Comparison of ENCODE assay signal across 1 cellular context in genomic region chr1:6785721-6786505, GRCh38.
TF ChIP-seq lines count a peak whose summit lies in the region.

No MANE protein-coding gene starts in this region.

TF ChIP-seq in GM12878, 131 proteins besides CTCF, POLR2A, EP300 and RAD21 (continued from another document):
- TF ChIP-seq, protein P1, sequence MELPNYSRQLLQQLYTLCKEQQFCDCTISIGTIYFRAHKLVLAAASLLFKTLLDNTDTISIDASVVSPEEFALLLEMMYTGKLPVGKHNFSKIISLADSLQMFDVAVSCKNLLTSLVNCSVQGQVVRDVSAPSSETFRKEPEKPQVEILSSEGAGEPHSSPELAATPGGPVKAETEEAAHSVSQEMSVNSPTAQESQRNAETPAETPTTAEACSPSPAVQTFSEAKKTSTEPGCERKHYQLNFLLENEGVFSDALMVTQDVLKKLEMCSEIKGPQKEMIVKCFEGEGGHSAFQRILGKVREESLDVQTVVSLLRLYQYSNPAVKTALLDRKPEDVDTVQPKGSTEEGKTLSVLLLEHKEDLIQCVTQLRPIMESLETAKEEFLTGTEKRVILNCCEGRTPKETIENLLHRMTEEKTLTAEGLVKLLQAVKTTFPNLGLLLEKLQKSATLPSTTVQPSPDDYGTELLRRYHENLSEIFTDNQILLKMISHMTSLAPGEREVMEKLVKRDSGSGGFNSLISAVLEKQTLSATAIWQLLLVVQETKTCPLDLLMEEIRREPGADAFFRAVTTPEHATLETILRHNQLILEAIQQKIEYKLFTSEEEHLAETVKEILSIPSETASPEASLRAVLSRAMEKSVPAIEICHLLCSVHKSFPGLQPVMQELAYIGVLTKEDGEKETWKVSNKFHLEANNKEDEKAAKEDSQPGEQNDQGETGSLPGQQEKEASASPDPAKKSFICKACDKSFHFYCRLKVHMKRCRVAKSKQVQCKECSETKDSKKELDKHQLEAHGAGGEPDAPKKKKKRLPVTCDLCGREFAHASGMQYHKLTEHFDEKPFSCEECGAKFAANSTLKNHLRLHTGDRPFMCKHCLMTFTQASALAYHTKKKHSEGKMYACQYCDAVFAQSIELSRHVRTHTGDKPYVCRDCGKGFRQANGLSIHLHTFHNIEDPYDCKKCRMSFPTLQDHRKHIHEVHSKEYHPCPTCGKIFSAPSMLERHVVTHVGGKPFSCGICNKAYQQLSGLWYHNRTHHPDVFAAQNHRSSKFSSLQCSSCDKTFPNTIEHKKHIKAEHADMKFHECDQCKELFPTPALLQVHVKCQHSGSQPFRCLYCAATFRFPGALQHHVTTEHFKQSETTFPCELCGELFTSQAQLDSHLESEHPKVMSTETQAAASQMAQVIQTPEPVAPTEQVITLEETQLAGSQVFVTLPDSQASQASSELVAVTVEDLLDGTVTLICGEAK (IDR thresholded peaks at IDR 0.05; ENCODE audit: borderline replicate concordance) = no peak
- TF ChIP-seq SIX5 (IDR thresholded peaks at IDR 0.05; ENCODE audit: low read depth, low read length, severe bottlenecking) = no peak
- TF ChIP-seq, protein P2, sequence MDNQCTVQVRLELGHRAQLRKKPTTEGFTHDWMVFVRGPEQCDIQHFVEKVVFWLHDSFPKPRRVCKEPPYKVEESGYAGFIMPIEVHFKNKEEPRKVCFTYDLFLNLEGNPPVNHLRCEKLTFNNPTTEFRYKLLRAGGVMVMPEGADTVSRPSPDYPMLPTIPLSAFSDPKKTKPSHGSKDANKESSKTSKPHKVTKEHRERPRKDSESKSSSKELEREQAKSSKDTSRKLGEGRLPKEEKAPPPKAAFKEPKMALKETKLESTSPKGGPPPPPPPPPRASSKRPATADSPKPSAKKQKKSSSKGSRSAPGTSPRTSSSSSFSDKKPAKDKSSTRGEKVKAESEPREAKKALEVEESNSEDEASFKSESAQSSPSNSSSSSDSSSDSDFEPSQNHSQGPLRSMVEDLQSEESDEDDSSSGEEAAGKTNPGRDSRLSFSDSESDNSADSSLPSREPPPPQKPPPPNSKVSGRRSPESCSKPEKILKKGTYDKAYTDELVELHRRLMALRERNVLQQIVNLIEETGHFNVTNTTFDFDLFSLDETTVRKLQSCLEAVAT (IDR thresholded peaks at IDR 0.05) = no peak
- no peak for TF ChIP-seq BCL11A (IDR thresholded peaks at IDR 0.05; ENCODE audit: low read depth, low read length)
- TF ChIP-seq RELB (IDR thresholded peaks at IDR 0.05; ENCODE audit: low read depth) = no peak
- no peak for TF ChIP-seq ATF7 (IDR thresholded peaks at IDR 0.05; ENCODE audit: low read depth)
- TF ChIP-seq GATAD2B (conservative IDR thresholded peaks at IDR 0.05; ENCODE audit: low read depth) = peak; percentile 75
- TF ChIP-seq, protein P3, sequence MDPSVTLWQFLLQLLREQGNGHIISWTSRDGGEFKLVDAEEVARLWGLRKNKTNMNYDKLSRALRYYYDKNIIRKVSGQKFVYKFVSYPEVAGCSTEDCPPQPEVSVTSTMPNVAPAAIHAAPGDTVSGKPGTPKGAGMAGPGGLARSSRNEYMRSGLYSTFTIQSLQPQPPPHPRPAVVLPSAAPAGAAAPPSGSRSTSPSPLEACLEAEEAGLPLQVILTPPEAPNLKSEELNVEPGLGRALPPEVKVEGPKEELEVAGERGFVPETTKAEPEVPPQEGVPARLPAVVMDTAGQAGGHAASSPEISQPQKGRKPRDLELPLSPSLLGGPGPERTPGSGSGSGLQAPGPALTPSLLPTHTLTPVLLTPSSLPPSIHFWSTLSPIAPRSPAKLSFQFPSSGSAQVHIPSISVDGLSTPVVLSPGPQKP (IDR thresholded peaks at IDR 0.05; ENCODE audit: low read depth, low read length) = no peak
- peak; percentile 69; the same call in 1 of the 2 replicates for TF ChIP-seq LARP7 (IDR thresholded peaks at IDR 0.05)
- TF ChIP-seq NFIC (IDR thresholded peaks at IDR 0.05; ENCODE audit: low read depth, low read length) = no peak
- no peak for TF ChIP-seq YBX1 (IDR thresholded peaks at IDR 0.05)
- 0 out of 2 replicates have a peak, but pooled peaks have one; percentile 17 for TF ChIP-seq NR2F1 (conservative IDR thresholded peaks at IDR 0.05)
- no peak for TF ChIP-seq CREM (IDR thresholded peaks at IDR 0.05; ENCODE audit: low read depth)
- no peak for TF ChIP-seq SRF (IDR thresholded peaks at IDR 0.05; ENCODE audit: low read depth in 2 of 2, low read length in 2 of 2)
- TF ChIP-seq RUNX3 (IDR thresholded peaks at IDR 0.05; ENCODE audit: low read length) = no peak
- no peak for TF ChIP-seq ZNF622 (IDR thresholded peaks at IDR 0.05)
- TF ChIP-seq SMAD1 (IDR thresholded peaks at IDR 0.05; ENCODE audit: low read depth, partially characterized antibody) = no peak
- TF ChIP-seq WRNIP1 (IDR thresholded peaks at IDR 0.05; ENCODE audit: borderline replicate concordance, low read depth, low read length) = no peak
- no peak for TF ChIP-seq E4F1 (IDR thresholded peaks at IDR 0.05; ENCODE audit: borderline replicate concordance, partially characterized antibody)
- TF ChIP-seq ZZZ3 (IDR thresholded peaks at IDR 0.05; ENCODE audit: control insufficient read depth, insufficient read length, low read depth) = no peak
- no peak for TF ChIP-seq CHD4 (IDR thresholded peaks at IDR 0.05)
- TF ChIP-seq, protein P4, sequence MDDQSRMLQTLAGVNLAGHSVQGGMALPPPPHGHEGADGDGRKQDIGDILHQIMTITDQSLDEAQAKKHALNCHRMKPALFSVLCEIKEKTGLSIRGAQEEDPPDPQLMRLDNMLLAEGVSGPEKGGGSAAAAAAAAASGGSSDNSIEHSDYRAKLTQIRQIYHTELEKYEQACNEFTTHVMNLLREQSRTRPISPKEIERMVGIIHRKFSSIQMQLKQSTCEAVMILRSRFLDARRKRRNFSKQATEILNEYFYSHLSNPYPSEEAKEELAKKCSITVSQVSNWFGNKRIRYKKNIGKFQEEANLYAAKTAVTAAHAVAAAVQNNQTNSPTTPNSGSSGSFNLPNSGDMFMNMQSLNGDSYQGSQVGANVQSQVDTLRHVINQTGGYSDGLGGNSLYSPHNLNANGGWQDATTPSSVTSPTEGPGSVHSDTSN (IDR thresholded peaks at IDR 0.05; ENCODE audit: insufficient replicate concordance, low read depth, low read length) = no peak
- TF ChIP-seq, protein P5, sequence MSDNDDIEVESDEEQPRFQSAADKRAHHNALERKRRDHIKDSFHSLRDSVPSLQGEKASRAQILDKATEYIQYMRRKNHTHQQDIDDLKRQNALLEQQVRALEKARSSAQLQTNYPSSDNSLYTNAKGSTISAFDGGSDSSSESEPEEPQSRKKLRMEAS (IDR thresholded peaks at IDR 0.05; ENCODE audit: low read depth, low read length) = no peak
